ENCODE assay signal across 9 cellular contexts in genomic region chr12:108696111-108696995, GRCh38. TPM values are rescaled to one million over a fixed set of nuclear protein-coding genes. Genes with fewer than 3 reads are reported as not detected.
DNase-seq lines count a peak whose midpoint lies in the region; ATAC-seq lines count a peak whose summit lies in the region.
"Had no signal": no experiment of that assay in that cellular context is flagged by ENCODE, and none has a peak within 500 bp of the region (broad histone marks: within the 10 kb centered on the region; RNA-seq: fewer than 3 reads in every experiment).

No MANE protein-coding gene starts in this region.

- intact Hi-C loops in right cardiac atrium (cut with DNase I) (no loop called here), left colon (cut with DNase I, micrococcal nuclease) (no loop called here)

- H3K4me1 ChIP-seq in right cardiac atrium (ENCODE audit: control insufficient read depth, insufficient read depth, low read length), result peaks cover 21% of the 10 kb centered on the region

- DNase-seq in activated CD4-positive, alpha-beta T cell treated with anti-CD3 and anti-CD28 coated beads for 48 hours, result peak; percentile 56
- DNase-seq in activated CD4-positive, alpha-beta T cell treated with anti-CD3 and anti-CD28 coated beads for 1 hour, result no peak
- peak; percentile 19 to 49 for DNase-seq in activated CD4-positive, alpha-beta T cell treated with anti-CD3 and anti-CD28 coated beads, Interleukin-2, amount 50 U/mL, for 48 hours
- DNase-seq in right cardiac atrium, result no peak
- peak; percentile 99 for DNase-seq in stromal cell of bone marrow (ENCODE audit: low read depth)
- no peak for DNase-seq in NCI-H1048 (lab: John Stamatoyannopoulos, UW)
- DNase-seq in left colon, result no peak
- DNase-seq: activated B cell treated with CpG ODN at 0.5 μM for 24 hours had no signal

- ATAC-seq in right cardiac atrium (no peak), GM18511 (IDR thresholded peaks at IDR 0.05; ENCODE audit: unreplicated experiment) (no peak), left colon (no peak)

- H3K4me3 ChIP-seq in right cardiac atrium (ENCODE audit: low read length), result no peak overlapping the region

- no peaks in the 10 kb centered on the region for H3K27me3 ChIP-seq in right cardiac atrium (ENCODE audit: control insufficient read depth, insufficient read depth)

- no peaks in the 10 kb centered on the region for H3K9me3 ChIP-seq in right cardiac atrium (ENCODE audit: control insufficient read depth, low read length)

- 47% methylated on average over 9 of the region's 9 CpGs for WGBS in right cardiac atrium

- peak overlapping the region; percentile 73 for H3K27ac ChIP-seq in right cardiac atrium (ENCODE audit: low read length)

RNA-seq across cellular contexts. Expression of gene CORO1C, which starts 35.0 kb away (rescaled TPM):
- total RNA-seq in right cardiac atrium, result 100 to 1,000 TPM in 2 of 4 donors, 10 to 100 TPM in 2; 85.1 to 122 (median 93.6) TPM
- 24.8 TPM for polyA plus RNA-seq in right cardiac atrium
- 100 to 1,000 TPM in 1 of 2 donors, 10 to 100 TPM in 1; 85.6 to 128 TPM for total RNA-seq in left colon

Comparison
In these comparisons a context has a peak if more than half of its experiments do, and no peak if none do; other contexts are left out.
1. DNase-seq: peak in activated CD4-positive, alpha-beta T cell treated with anti-CD3 and anti-CD28 coated beads for 48 hours (single experiment), activated CD4-positive, alpha-beta T cell treated with anti-CD3 and anti-CD28 coated beads, Interleukin-2, amount 50 U/mL, for 48 hours (2 of 2) and stromal cell of bone marrow (single experiment); none in activated CD4-positive, alpha-beta T cell treated with anti-CD3 and anti-CD28 coated beads for 1 hour (single experiment), right cardiac atrium (0 of 3), NCI-H1048 (single experiment) and left colon (0 of 2).